ENCODE assay signal across 25 cellular contexts in the genomic region with DNA sequence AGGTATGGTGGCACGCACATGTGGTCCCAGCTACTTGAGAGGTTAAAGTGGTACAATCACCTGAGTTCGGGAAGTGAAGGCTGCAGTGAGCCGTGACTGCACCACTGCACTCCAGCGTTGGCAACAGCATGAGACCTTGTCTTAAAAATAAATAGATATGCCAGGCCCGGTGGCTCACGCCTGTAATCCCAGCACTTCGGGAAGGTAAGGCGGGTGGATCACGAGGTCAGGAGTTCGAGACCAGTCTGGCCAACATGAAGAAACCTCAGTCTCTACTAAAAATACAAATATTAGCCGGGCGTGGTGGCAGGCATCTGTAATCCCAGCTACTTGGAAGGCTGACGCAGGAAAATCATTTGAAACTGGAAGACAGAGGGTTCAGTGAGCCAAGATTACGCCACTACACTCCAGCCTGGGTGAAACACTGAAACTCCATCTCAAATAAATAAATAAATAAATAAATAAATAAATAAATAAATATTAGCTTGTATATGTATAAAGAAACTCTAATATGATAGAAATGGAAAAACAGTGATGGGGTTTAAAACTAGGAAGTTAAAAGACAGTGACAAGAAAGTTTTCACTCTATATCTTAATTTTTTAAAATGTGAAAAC. TPM values are rescaled to one million over a fixed set of nuclear protein-coding genes. Genes with fewer than 3 reads are reported as not detected.
DNase-seq lines count a peak whose midpoint lies in the region; ATAC-seq and TF ChIP-seq lines count a peak whose summit lies in the region.
"Had no signal": no experiment of that assay in that cellular context is flagged by ENCODE, and none has a peak within 500 bp of the region (broad histone marks: within the 10 kb centered on the region; RNA-seq: fewer than 3 reads in every experiment).

No MANE protein-coding gene starts in this region.

- peak; percentile 11 for DNase-seq in activated T-cell treated with anti-CD3 and anti-CD28 coated beads, Interleukin-2, amount 50 U/mL, for 1 hour
- no peak for DNase-seq in activated T-cell treated with anti-CD3 and anti-CD28 coated beads, Interleukin-2, amount 50 U/mL, for 48 hours
- DNase-seq in RWPE1 (ENCODE audit: low spot score) (no peak), fibroblast of the aortic adventitia (ENCODE audit: low read depth) (peak; percentile 69), stromal cell of bone marrow (ENCODE audit: low read depth) (peak; percentile 53), globus pallidus (ENCODE audit: low spot score) (no peak)
- DNase-seq in activated T-helper 1 cell treated with anti-CD3 and anti-CD28 coated beads, Interleukin-12 subunit alpha, Interleukin-12 subunit beta, Interleukin-2, Interleukin-4 antibody, amounts not matched to agents 30 ng/mL and 10 ng/mL and 1 ng/mL, durations not matched to agents 14 hours and 24 hours and 36 hours (ENCODE audit: low spot score), result no peak
- DNase-seq: activated effector memory CD4-positive, alpha-beta T cell treated with Interleukin-2 at 50 U/mL for 16 hours; BE2C; Caco-2; dorsolateral prefrontal cortex; EL; H9; Kasumi-1; NCI-H1092 treated with DMSO at 0.1 percent for 48 hours; NCI-H2029; NCI-H510A; SK-N-SH; stimulated activated CD4-positive, alpha-beta T cell treated with anti-CD3 and anti-CD28 coated beads, Interleukin-2, amount 100 ng/mL, for 24 hours; stimulated activated naive CD8-positive, alpha-beta T cell treated with anti-CD3 and anti-CD28 coated beads, Interleukin-15, amount 100 ng/mL, for 72 hours; T1000 had no signal

- H3K4me3 Mint-ChIP-seq in activated T-helper 1 cell treated with anti-CD3 and anti-CD28 coated beads, Interleukin-12 subunit alpha, Interleukin-12 subunit beta, Interleukin-2, Interleukin-4 antibody, amounts not matched to agents 30 ng/mL and 10 ng/mL and 1 ng/mL, durations not matched to agents 14 hours and 24 hours and 36 hours, result no peak overlapping the region
- H3K4me3 Mint-ChIP-seq: H9; natural killer cell treated with Interleukin-12 subunit alpha and Interleukin-12 subunit beta and Interleukin-15 and Interleukin-18, amount 100 ng/mL, for 72 hours; stimulated activated naive CD8-positive, alpha-beta T cell treated with anti-CD3 and anti-CD28 coated beads, Interleukin-15, amount 100 ng/mL, for 72 hours had no signal

- H3K36me3 Mint-ChIP-seq in activated T-helper 1 cell treated with anti-CD3 and anti-CD28 coated beads, Interleukin-12 subunit alpha, Interleukin-12 subunit beta, Interleukin-2, Interleukin-4 antibody, amounts not matched to agents 30 ng/mL and 10 ng/mL and 1 ng/mL, durations not matched to agents 14 hours and 24 hours and 36 hours (ENCODE audit: low read depth), result peaks cover 8% of the 10 kb centered on the region

- H3K27ac ChIP-seq in RWPE1, result peak overlapping the region; percentile 49
- H3K27ac ChIP-seq: dorsolateral prefrontal cortex, parathyroid adenoma had no signal

- CTCF ChIA-PET in RWPE1 (lab: Yijun Ruan, JAX), result no interaction called here

- H3K27me3 Mint-ChIP-seq in activated T-helper 1 cell treated with anti-CD3 and anti-CD28 coated beads, Interleukin-12 subunit alpha, Interleukin-12 subunit beta, Interleukin-2, Interleukin-4 antibody, amounts not matched to agents 30 ng/mL and 10 ng/mL and 1 ng/mL, durations not matched to agents 14 hours and 24 hours and 36 hours (ENCODE audit: insufficient read depth), result no peaks in the 10 kb centered on the region
- H3K27me3 Mint-ChIP-seq: natural killer cell treated with Interleukin-12 subunit alpha and Interleukin-12 subunit beta and Interleukin-15 and Interleukin-18, amount 100 ng/mL, for 72 hours; stimulated activated naive CD8-positive, alpha-beta T cell treated with anti-CD3 and anti-CD28 coated beads, Interleukin-15, amount 100 ng/mL, for 72 hours had no signal

- POLR2A ChIA-PET in RWPE1 (lab: Yijun Ruan, JAX; ENCODE audit: low non-redundant PET), result no interaction called here

- no peak for ATAC-seq in HG02885 (IDR thresholded peaks at IDR 0.05; ENCODE audit: poor library complexity, unreplicated experiment)
- ATAC-seq: activated CD4-positive, CD25-positive, alpha-beta regulatory T cell treated with anti-CD3 and anti-CD28 coated beads, Interleukin-2, amount 50 U/mL, for 24 hours; natural killer cell treated with Interleukin-12 subunit alpha and Interleukin-12 subunit beta and Interleukin-15 and Interleukin-18, amount 100 ng/mL, for 72 hours had no signal

- intact Hi-C loops in activated T-helper 1 cell treated with anti-CD3 and anti-CD28 coated beads, Interleukin-12 subunit alpha, Interleukin-12 subunit beta, Interleukin-2, Interleukin-4 antibody, amounts not matched to agents 30 ng/mL and 10 ng/mL and 1 ng/mL, durations not matched to agents 14 hours and 24 hours and 36 hours (cut with micrococcal nuclease), result no loop called here

- TF ChIP-seq CTCF in RWPE1 (conservative IDR thresholded peaks at IDR 0.05; ENCODE audit: low read depth) (no peak), fibroblast of the aortic adventitia (IDR thresholded peaks at IDR 0.05; ENCODE audit: insufficient read depth, low read length) (no peak)

- no peak overlapping the region for H3K4me3 ChIP-seq in fibroblast of the aortic adventitia (ENCODE audit: low read depth, low read length)
- H3K4me3 ChIP-seq: dorsolateral prefrontal cortex had no signal

- H3K4me1 Mint-ChIP-seq in activated T-helper 1 cell treated with anti-CD3 and anti-CD28 coated beads, Interleukin-12 subunit alpha, Interleukin-12 subunit beta, Interleukin-2, Interleukin-4 antibody, amounts not matched to agents 30 ng/mL and 10 ng/mL and 1 ng/mL, durations not matched to agents 14 hours and 24 hours and 36 hours (ENCODE audit: low read depth), result no peaks in the 10 kb centered on the region

- H3K27ac Mint-ChIP-seq in activated T-helper 1 cell treated with anti-CD3 and anti-CD28 coated beads, Interleukin-12 subunit alpha, Interleukin-12 subunit beta, Interleukin-2, Interleukin-4 antibody, amounts not matched to agents 30 ng/mL and 10 ng/mL and 1 ng/mL, durations not matched to agents 14 hours and 24 hours and 36 hours, result no peak overlapping the region

- no peaks in the 10 kb centered on the region for H3K9me3 Mint-ChIP-seq in activated T-helper 1 cell treated with anti-CD3 and anti-CD28 coated beads, Interleukin-12 subunit alpha, Interleukin-12 subunit beta, Interleukin-2, Interleukin-4 antibody, amounts not matched to agents 30 ng/mL and 10 ng/mL and 1 ng/mL, durations not matched to agents 14 hours and 24 hours and 36 hours
- H3K9me3 Mint-ChIP-seq: H9; natural killer cell treated with Interleukin-12 subunit alpha and Interleukin-12 subunit beta and Interleukin-15 and Interleukin-18, amount 100 ng/mL, for 72 hours; stimulated activated naive CD8-positive, alpha-beta T cell treated with anti-CD3 and anti-CD28 coated beads, Interleukin-15, amount 100 ng/mL, for 72 hours had no signal

RNA-seq across cellular contexts. Expression of a gene that starts 18.8 kb away (rescaled TPM):
- total RNA-seq in fibroblast of the aortic adventitia (ENCODE audit: low replicate concordance), result 8.0 and 11.3 TPM in 2 replicates
- 69.1 and 70.4 TPM in 2 replicates for total RNA-seq in activated T-helper 1 cell treated with anti-CD3 and anti-CD28 coated beads, Interleukin-12 subunit alpha, Interleukin-12 subunit beta, Interleukin-2, Interleukin-4 antibody, amounts not matched to agents 30 ng/mL and 10 ng/mL and 1 ng/mL, durations not matched to agents 14 hours and 24 hours and 36 hours

RNA-seq across cellular contexts. Expression of a gene that starts 42.6 kb away (rescaled TPM):
- total RNA-seq in fibroblast of the aortic adventitia (ENCODE audit: low replicate concordance), result 14.9 and 23.2 TPM in 2 replicates
- total RNA-seq in activated T-helper 1 cell treated with anti-CD3 and anti-CD28 coated beads, Interleukin-12 subunit alpha, Interleukin-12 subunit beta, Interleukin-2, Interleukin-4 antibody, amounts not matched to agents 30 ng/mL and 10 ng/mL and 1 ng/mL, durations not matched to agents 14 hours and 24 hours and 36 hours, result 128 and 133 TPM in 2 replicates

RNA-seq across cellular contexts. Expression of a gene that starts 54.5 kb away (rescaled TPM):
- total RNA-seq in fibroblast of the aortic adventitia (ENCODE audit: low replicate concordance), result 6.6 and 8.6 TPM in 2 replicates
- 62.8 and 76.4 TPM in 2 replicates for total RNA-seq in activated T-helper 1 cell treated with anti-CD3 and anti-CD28 coated beads, Interleukin-12 subunit alpha, Interleukin-12 subunit beta, Interleukin-2, Interleukin-4 antibody, amounts not matched to agents 30 ng/mL and 10 ng/mL and 1 ng/mL, durations not matched to agents 14 hours and 24 hours and 36 hours

RNA-seq across cellular contexts. Expression of a gene that starts 59.4 kb away (rescaled TPM):
- total RNA-seq in fibroblast of the aortic adventitia (ENCODE audit: low replicate concordance), result 74.1 and 85.9 TPM in 2 replicates
- total RNA-seq in activated T-helper 1 cell treated with anti-CD3 and anti-CD28 coated beads, Interleukin-12 subunit alpha, Interleukin-12 subunit beta, Interleukin-2, Interleukin-4 antibody, amounts not matched to agents 30 ng/mL and 10 ng/mL and 1 ng/mL, durations not matched to agents 14 hours and 24 hours and 36 hours, result 75.4 and 76.1 TPM in 2 replicates

Comparison
In these comparisons a context has a peak if more than half of its experiments do, and no peak if none do; other contexts are left out.
1. DNase-seq: peak in activated T-cell treated with anti-CD3 and anti-CD28 coated beads, Interleukin-2, amount 50 U/mL, for 1 hour (single experiment), fibroblast of the aortic adventitia (single experiment) and stromal cell of bone marrow (single experiment); none in activated T-cell treated with anti-CD3 and anti-CD28 coated beads, Interleukin-2, amount 50 U/mL, for 48 hours (0 of 2), RWPE1 (single experiment), globus pallidus (single experiment) and activated T-helper 1 cell treated with anti-CD3 and anti-CD28 coated beads, Interleukin-12 subunit alpha, Interleukin-12 subunit beta, Interleukin-2, Interleukin-4 antibody, amounts not matched to agents 30 ng/mL and 10 ng/mL and 1 ng/mL, durations not matched to agents 14 hours and 24 hours and 36 hours (single experiment).